In genomic region chr9:9942764-9943424, GRCh38 we compare ENCODE assay signal across 8 cellular contexts.
DNase-seq lines count a peak whose midpoint lies in the region; ATAC-seq and TF ChIP-seq lines count a peak whose summit lies in the region.

No MANE protein-coding gene starts in this region.

- intact Hi-C loops in left lung (cut with DNase I): no loop called here

- no peaks in the 10 kb centered on the region for H3K9me3 Mint-ChIP-seq in chondrocyte (ENCODE audit: low read depth)

- no peaks in the 10 kb centered on the region for H3K36me3 ChIP-seq in left lung

- no peaks in the 10 kb centered on the region for H3K36me3 Mint-ChIP-seq in chondrocyte (ENCODE audit: low read depth)

- DNase-seq in ACHN (peak; percentile 57), NCI-H2029 treated with DMSO at 0.1 percent for 48 hours (lab: John Stamatoyannopoulos, UW) (peak; percentile 5), chondrocyte (ENCODE audit: low spot score) (no peak), left lung (peak in 1 of 2 donors; percentile 33)
- peak in 2 of 3 experiments; percentile 2 to 3 for DNase-seq in stimulated activated CD4-positive, alpha-beta T cell treated with anti-CD3 and anti-CD28 coated beads, TNF-alpha, amount 100 ng/mL, for 4 hours (ENCODE audit: low read depth in 3 of 3)

- peaks cover 16% of the 10 kb centered on the region for H3K27me3 Mint-ChIP-seq in chondrocyte (ENCODE audit: low read depth)

- ATAC-seq in GM18499 (IDR thresholded peaks at IDR 0.05; ENCODE audit: insufficient read depth, unreplicated experiment) (peak; percentile 70), HG02885 (IDR thresholded peaks at IDR 0.05; ENCODE audit: poor library complexity, unreplicated experiment) (peak; percentile 88), left lung (peak; percentile 90)

- no peak overlapping the region for H3K27ac Mint-ChIP-seq in chondrocyte (ENCODE audit: unreplicated experiment)

- in situ Hi-C loops in ACHN (cut with HindIII; ENCODE audit: low pct_ligation_motif_present, low pct_unique_long_range_greater_than_20kb, low sequenced_read_pairs): no loop called here

- H3K4me3 ChIP-seq in WI38 (ENCODE audit: low read depth, low read length) (no peak overlapping the region), left lung (no peak overlapping the region)

- TF ChIP-seq CTCF in WI38 (IDR thresholded peaks at IDR 0.05; ENCODE audit: low read depth, low read length) (peak; percentile 77), chondrocyte (IDR thresholded peaks at IDR 0.05) (peak; percentile 95), left lung (IDR thresholded peaks at IDR 0.05) (peak; percentile 83 to 85)

- no peaks in the 10 kb centered on the region for H3K4me1 Mint-ChIP-seq in chondrocyte (ENCODE audit: low read depth)

- H3K9me3 ChIP-seq in left lung: no peaks in the 10 kb centered on the region

- H3K4me1 ChIP-seq in left lung: no peaks in the 10 kb centered on the region

- no peak overlapping the region for H3K4me3 Mint-ChIP-seq in chondrocyte (ENCODE audit: unreplicated experiment)

- no peaks in the 10 kb centered on the region for H3K27me3 ChIP-seq in left lung

- H3K27ac ChIP-seq in left lung: no peak overlapping the region
